In the genomic region with DNA sequence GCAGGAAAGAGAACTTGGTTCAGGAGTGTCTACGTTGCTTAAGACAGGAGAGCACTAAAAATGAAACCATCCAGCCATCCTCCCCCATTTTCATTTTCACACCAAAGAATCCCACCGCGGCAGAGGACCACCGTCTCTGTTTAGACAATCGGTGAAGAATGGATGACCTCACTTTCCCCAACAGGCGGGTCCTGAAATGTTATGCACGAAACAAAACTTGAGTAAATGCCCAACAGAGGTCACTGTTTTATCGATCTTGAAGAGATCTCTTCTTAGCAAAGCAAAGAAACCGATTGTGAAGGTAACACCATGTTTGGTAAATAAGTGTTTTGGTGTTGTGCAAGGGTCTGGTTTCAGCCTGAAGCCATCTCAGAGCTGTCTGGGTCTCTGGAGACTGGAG, we compare ENCODE assay signal across 8 cellular contexts. TPM values are rescaled to one million over a fixed set of nuclear protein-coding genes. Genes with fewer than 3 reads are reported as not detected.
A peak's percentile ranks its signal among the peaks of the same experiment; 100 is the strongest.
DNase-seq lines count a peak whose midpoint lies in the region; ATAC-seq and TF ChIP-seq lines count a peak whose summit lies in the region.

No MANE protein-coding gene starts in this region.

- peaks cover 87% of the 10 kb centered on the region for H3K4me1 Mint-ChIP-seq in activated B cell treated with CpG ODN at 0.5 μM for 24 hours
- peaks cover 19% of the 10 kb centered on the region for H3K4me1 Mint-ChIP-seq in neural progenitor cell

- no peaks in the 10 kb centered on the region for H3K9me3 ChIP-seq in neural progenitor cell (ENCODE audit: low read depth)

- ATAC-seq in activated B cell treated with CpG ODN at 0.5 μM for 24 hours (ENCODE audit: low read depth) = no peak
- no peak for ATAC-seq in HG03280 (IDR thresholded peaks at IDR 0.05; ENCODE audit: unreplicated experiment)
- ATAC-seq in GM18502 (IDR thresholded peaks at IDR 0.05; ENCODE audit: poor library complexity, unreplicated experiment) = no peak

- H3K36me3 Mint-ChIP-seq in activated B cell treated with CpG ODN at 0.5 μM for 24 hours (ENCODE audit: low read depth) (peaks cover 30% of the 10 kb centered on the region), neural progenitor cell (no peaks in the 10 kb centered on the region)

- DNase-seq in GM12865 (ENCODE audit: low read depth) = peak; percentile 71
- peak; percentile 52 for DNase-seq in LHCN-M2 (ENCODE audit: low read depth)
- no peak for DNase-seq in activated B cell treated with CpG ODN at 0.5 μM for 24 hours
- peak; percentile 23 for DNase-seq in neural progenitor cell (ENCODE audit: low spot score)
- DNase-seq in DMS79 (lab: John Stamatoyannopoulos, UW) = no peak
- DNase-seq in effector CD8-positive, alpha-beta T cell (lab: John Stamatoyannopoulos, UW) = no peak

- H3K27me3 Mint-ChIP-seq in activated B cell treated with CpG ODN at 0.5 μM for 24 hours = no peaks in the 10 kb centered on the region
- no peaks in the 10 kb centered on the region for H3K27me3 Mint-ChIP-seq in neural progenitor cell (ENCODE audit: insufficient read depth, low read depth)

- H3K4me2 ChIP-seq in neural progenitor cell = no peak overlapping the region

- H3K27me3 ChIP-seq in neural progenitor cell = peaks cover 17% of the 10 kb centered on the region

- no peaks in the 10 kb centered on the region for H3K79me2 ChIP-seq in neural progenitor cell (ENCODE audit: low read depth)

- H3K4me3 Mint-ChIP-seq in activated B cell treated with CpG ODN at 0.5 μM for 24 hours (peak overlapping the region; percentile 94), neural progenitor cell (no peak overlapping the region)

- CTCF ChIA-PET in activated B cell treated with CpG ODN at 0.5 μM for 24 hours (lab: Charles Lee) = interaction anchor here (0.8 to 12.7 kb wide), 20 partner anchors 12 to 164 kb away, joined by 3 to 348 read pairs (median 4); no protein-coding TSS in a partner anchor

- H3K27ac ChIP-seq in neural progenitor cell = no peak overlapping the region

- H3K4me1 ChIP-seq in neural progenitor cell = no peaks in the 10 kb centered on the region

- no peaks in the 10 kb centered on the region for H3K36me3 ChIP-seq in neural progenitor cell

- H2AFZ ChIP-seq in neural progenitor cell (replicated peaks) = no peak overlapping the region

- no peaks in the 10 kb centered on the region for H3F3A ChIP-seq in neural progenitor cell (ENCODE audit: low read depth)

- no peaks in the 10 kb centered on the region for H4K20me1 ChIP-seq in neural progenitor cell (ENCODE audit: low read depth)

- intact Hi-C loops in activated B cell treated with CpG ODN at 0.5 μM for 24 hours (cut with micrococcal nuclease) = loop anchor here (5.0 kb wide), 1 partner anchor 127 kb away; no protein-coding TSS in a partner anchor

- POLR2A ChIA-PET in activated B cell treated with CpG ODN at 0.5 μM for 24 hours (lab: Charles Lee) = interaction anchor here (0.6 to 8.2 kb wide), 11 partner anchors 14 to 164 kb away, joined by 3 to 215 read pairs (median 13); no protein-coding TSS in a partner anchor

- no peak overlapping the region for H3K9ac ChIP-seq in neural progenitor cell

- peak; percentile 17 for TF ChIP-seq CTCF in GM12865 (IDR thresholded peaks at IDR 0.05; ENCODE audit: insufficient read depth, low read depth, low read length, missing control alignments)
- no peak for TF ChIP-seq CTCF in activated B cell treated with CpG ODN at 0.5 μM for 24 hours (IDR thresholded peaks at IDR 0.05)
- TF ChIP-seq CTCF in neural progenitor cell (IDR thresholded peaks at IDR 0.05) = no peak

- H3K27ac Mint-ChIP-seq in activated B cell treated with CpG ODN at 0.5 μM for 24 hours = peak overlapping the region; percentile 94
- no peak overlapping the region for H3K27ac Mint-ChIP-seq in neural progenitor cell

- H3K9me3 Mint-ChIP-seq in activated B cell treated with CpG ODN at 0.5 μM for 24 hours = no peaks in the 10 kb centered on the region
- no peaks in the 10 kb centered on the region for H3K9me3 Mint-ChIP-seq in neural progenitor cell

- H3K4me3 ChIP-seq in GM12865 (ENCODE audit: low read depth, low read length) (peak overlapping the region; percentile 25), neural progenitor cell (no peak overlapping the region)

RNA-seq across cellular contexts. Expression of a gene that starts 1.4 kb away (rescaled TPM):
- 1.7 TPM in 1 of 2 replicates, not detected in the other for total RNA-seq in LHCN-M2 (2014; rRNA removed)
- 1.9 TPM for polyA plus RNA-seq in LHCN-M2 (2012)
- total RNA-seq in activated B cell treated with CpG ODN at 0.5 μM for 24 hours = 64.4 and 72.3 TPM in 2 replicates
- not detected in 2 replicates for total RNA-seq in neural progenitor cell (ENCODE audit: low replicate concordance)

Comparison
In these comparisons a context has a peak if more than half of its experiments do, and no peak if none do; other contexts are left out.
1. DNase-seq: peak in GM12865 (single experiment), LHCN-M2 (single experiment) and neural progenitor cell (single experiment); none in activated B cell treated with CpG ODN at 0.5 μM for 24 hours (single experiment), DMS79 (single experiment) and effector CD8-positive, alpha-beta T cell (single experiment).
2. RNA of a gene that starts 1.4 kb away (total RNA-seq): 64.4 to 72.3 TPM in activated B cell treated with CpG ODN at 0.5 μM for 24 hours; 1.7 TPM in LHCN-M2 and not detected in neural progenitor cell; every median in the first group is over 10 times any median in the second.